Comparison of ENCODE assay signal across 23 cellular contexts in genomic region chr17:77827461-77827968, GRCh38.
"Had no signal": no experiment of that assay in that cellular context is flagged by ENCODE, and none has a peak within 500 bp of the region (broad histone marks: within the 10 kb centered on the region; RNA-seq: fewer than 3 reads in every experiment).

No MANE protein-coding gene starts in this region.

- H3K4me2 ChIP-seq: SK-N-SH had no signal

- H3K36me3 ChIP-seq: colonic mucosa, ovary, tibial artery had no signal

- H3K27ac ChIP-seq: body of pancreas, colonic mucosa, epithelial cell of prostate, ovary, tibial artery had no signal

- H3K9me2 ChIP-seq: SK-N-SH had no signal

- H3K9ac ChIP-seq: SK-N-SH had no signal

- H3K27me3 Mint-ChIP-seq: central memory CD8-positive, alpha-beta T cell had no signal

- DNase-seq: activated CD4-positive, alpha-beta T cell treated with anti-CD3 and anti-CD28 coated beads, Interleukin-2, amount 10 ng/mL, durations not matched to agents 7 days and 5 days; activated CD4-positive, CD25-positive, alpha-beta regulatory T cell; activated CD8-positive, alpha-beta memory T cell treated with anti-CD3 and anti-CD28 coated beads, Interleukin-2, amount 50 U/mL, for 4 hours; activated naive CD4-positive, alpha-beta T cell; body of pancreas; colonic mucosa; endodermal cell; foreskin fibroblast; glutamatergic neuron; mammary epithelial cell; SK-N-SH; stimulated activated CD4-positive, alpha-beta T cell treated with anti-CD3 and anti-CD28 coated beads, Interleukin-12 subunit alpha, Interleukin-12 subunit beta, amount 100 ng/mL, for 4 hours; stimulated activated CD4-positive, alpha-beta T cell treated with anti-CD3 and anti-CD28 coated beads, Interleukin-1b, Interleukin-23, amount 100 ng/mL, for 48 hours; stimulated activated CD8-positive, alpha-beta memory T cell treated with anti-CD3 and anti-CD28 coated beads, Interleukin-4, amount 100 ng/mL, for 48 hours; stimulated activated naive CD4-positive, alpha-beta T cell; substantia nigra had no signal

- H3K27ac Mint-ChIP-seq: activated CD4-positive, alpha-beta T cell treated with anti-CD3 and anti-CD28 coated beads, Interleukin-2, amount 10 ng/mL, durations not matched to agents 7 days and 5 days; activated T-helper 1 cell treated with anti-CD3 and anti-CD28 coated beads, Interleukin-12 subunit alpha, Interleukin-12 subunit beta, Interleukin-2, Interleukin-4 antibody, amounts not matched to agents 30 ng/mL and 10 ng/mL and 1 ng/mL, durations not matched to agents 14 hours and 24 hours and 36 hours; endodermal cell; T-helper 2 cell treated with Interferon-gamma antibody and Interleukin-4, amounts not matched to agents 5 μg/mL and 100 μg/mL, for 36 hours had no signal

- H3K27me3 ChIP-seq: body of pancreas, colonic mucosa, ovary, tibial artery had no signal

- H3K4me3 ChIP-seq: body of pancreas, colonic mucosa, ovary, tibial artery had no signal

- ATAC-seq: body of pancreas, left lobe of liver had no signal

- H3K9me3 ChIP-seq: body of pancreas, colonic mucosa, ovary, SK-N-SH, tibial artery had no signal

- H3K4me1 ChIP-seq: body of pancreas, colonic mucosa had no signal

- H3K4me3 Mint-ChIP-seq: activated CD4-positive, alpha-beta T cell treated with anti-CD3 and anti-CD28 coated beads, Interleukin-2, amount 10 ng/mL, durations not matched to agents 7 days and 5 days; activated T-helper 1 cell treated with anti-CD3 and anti-CD28 coated beads, Interleukin-12 subunit alpha, Interleukin-12 subunit beta, Interleukin-2, Interleukin-4 antibody, amounts not matched to agents 30 ng/mL and 10 ng/mL and 1 ng/mL, durations not matched to agents 14 hours and 24 hours and 36 hours; central memory CD8-positive, alpha-beta T cell; endodermal cell; T-helper 2 cell treated with Interferon-gamma antibody and Interleukin-4, amounts not matched to agents 5 μg/mL and 100 μg/mL, for 36 hours had no signal

- H3K9me3 Mint-ChIP-seq: activated CD4-positive, alpha-beta T cell treated with anti-CD3 and anti-CD28 coated beads, Interleukin-2, amount 10 ng/mL, durations not matched to agents 7 days and 5 days; activated T-helper 1 cell treated with anti-CD3 and anti-CD28 coated beads, Interleukin-12 subunit alpha, Interleukin-12 subunit beta, Interleukin-2, Interleukin-4 antibody, amounts not matched to agents 30 ng/mL and 10 ng/mL and 1 ng/mL, durations not matched to agents 14 hours and 24 hours and 36 hours; central memory CD8-positive, alpha-beta T cell; endodermal cell; T-helper 2 cell treated with Interferon-gamma antibody and Interleukin-4, amounts not matched to agents 5 μg/mL and 100 μg/mL, for 36 hours had no signal
